In genomic region chr22:36325163-36326031, GRCh38 we compare ENCODE assay signal across 9 cellular contexts.
DNase-seq lines count a peak whose midpoint lies in the region; TF ChIP-seq lines count a peak whose summit lies in the region.
"Had no signal": no experiment of that assay in that cellular context is flagged by ENCODE, and none has a peak within 500 bp of the region (broad histone marks: within the 10 kb centered on the region; RNA-seq: fewer than 3 reads in every experiment).

No MANE protein-coding gene starts in this region.

- H3K9me3 ChIP-seq in stomach smooth muscle (ENCODE audit: control insufficient read depth in 2 of 2, low read length in 2 of 2) = no peaks in the 10 kb centered on the region

- peak overlapping the region; percentile 76 for H3K4me3 Mint-ChIP-seq in HFFc6

- DNase-seq in HFFc6 = peak; percentile 82
- peak; percentile 91 for DNase-seq in astrocyte of the cerebellum (ENCODE audit: low read depth)
- peak; percentile 69 for DNase-seq in kidney tubule cell (ENCODE audit: low spot score)
- no peak for DNase-seq in OCI-M1 (lab: John Stamatoyannopoulos, UW)
- DNase-seq in NCI-H2196 treated with DMSO at 0.1 percent for 48 hours (lab: John Stamatoyannopoulos, UW; ENCODE audit: unreplicated experiment) = no peak
- no peak for DNase-seq in UCSD-AML1 (lab: John Stamatoyannopoulos, UW; ENCODE audit: unreplicated experiment)
- DNase-seq in NCI-H1105 (lab: John Stamatoyannopoulos, UW) = no peak
- DNase-seq: NCI-H446 treated with DMSO at 0.1 percent for 48 hours had no signal

- H3K36me3 Mint-ChIP-seq in HFFc6 (ENCODE audit: low read depth) = peaks cover 76% of the 10 kb centered on the region

- peaks cover 75% of the 10 kb centered on the region for H3K4me1 Mint-ChIP-seq in HFFc6 (ENCODE audit: low read depth)

- H3K27me3 Mint-ChIP-seq in HFFc6 (ENCODE audit: insufficient read depth) = peaks cover 84% of the 10 kb centered on the region

- no peaks in the 10 kb centered on the region for H3K27me3 ChIP-seq in stomach smooth muscle (ENCODE audit: control insufficient read depth in 1 of 2, insufficient read depth in 2 of 2, low read length in 2 of 2)

- peaks cover 51 to 60% of the 10 kb centered on the region in 2 donors for H3K36me3 ChIP-seq in stomach smooth muscle (ENCODE audit: control insufficient read depth in 2 of 2, insufficient read depth in 2 of 2, low read length in 2 of 2)

- in situ Hi-C loops in astrocyte of the cerebellum (cut with HindIII; ENCODE audit: low sequenced_read_pairs) = no loop called here

- peaks cover 97% of the 10 kb centered on the region for H3K4me1 ChIP-seq in stomach smooth muscle (ENCODE audit: control insufficient read depth, insufficient read depth, low read length)

- no peak overlapping the region for H3K4me3 ChIP-seq in astrocyte of the cerebellum (ENCODE audit: low read depth, low read length)
- peak overlapping the region in 1 of 2 donors; percentile 57 for H3K4me3 ChIP-seq in stomach smooth muscle (ENCODE audit: low read length in 2 of 2)

- no peak for TF ChIP-seq CTCF in HFFc6 (IDR thresholded peaks at IDR 0.05)
- no peak for TF ChIP-seq CTCF in astrocyte of the cerebellum (IDR thresholded peaks at IDR 0.05; ENCODE audit: low read depth, low read length, missing control alignments)

- peaks cover 36% of the 10 kb centered on the region for H3K9me3 Mint-ChIP-seq in HFFc6

- peak overlapping the region; percentile 99 for H3K27ac Mint-ChIP-seq in HFFc6

- H3K27ac ChIP-seq in stomach smooth muscle (ENCODE audit: low read length) = peak overlapping the region; percentile 99

- peak overlapping the region; percentile 79 to 80 for H3K9ac ChIP-seq in stomach smooth muscle (ENCODE audit: low read length in 2 of 2)

Comparison
In these comparisons a context has a peak if more than half of its experiments do, and no peak if none do; other contexts are left out.
1. DNase-seq: peak in HFFc6 (single experiment), astrocyte of the cerebellum (single experiment) and kidney tubule cell (single experiment); none in OCI-M1 (single experiment), NCI-H2196 treated with DMSO at 0.1 percent for 48 hours (single experiment), UCSD-AML1 (single experiment) and NCI-H1105 (single experiment).